Comparison of ENCODE assay signal across 1 cellular context in the genomic region with DNA sequence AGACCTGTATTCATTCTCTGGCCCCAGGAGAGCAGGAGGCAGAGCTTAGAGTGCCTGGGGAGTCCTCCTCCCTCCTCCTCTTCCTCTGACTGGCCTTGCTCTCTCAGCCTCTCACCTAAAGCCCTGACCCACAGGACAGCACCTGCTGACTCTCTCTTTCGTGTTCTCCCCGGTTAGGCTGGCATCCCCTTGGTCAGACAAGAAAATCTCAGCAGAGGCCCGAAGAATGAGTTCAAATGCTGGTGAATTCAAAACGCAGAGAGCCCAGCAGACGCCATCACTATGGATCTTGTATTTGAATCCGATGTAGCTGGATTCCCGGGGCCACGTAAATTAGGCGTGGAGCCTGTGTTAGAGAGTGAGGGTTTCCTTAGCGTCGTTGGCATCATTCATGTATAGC.
TF ChIP-seq lines count a peak whose summit lies in the region.

No MANE protein-coding gene starts in this region.

TF ChIP-seq in IMR-90, 13 proteins besides CTCF, POLR2A, EP300 and RAD21:
- TF ChIP-seq FOS (IDR thresholded peaks at IDR 0.05; ENCODE audit: low read depth, low read length) (no peak), RFX5 (IDR thresholded peaks at IDR 0.05; ENCODE audit: low read depth, low read length) (no peak), NFE2L2 (IDR thresholded peaks at IDR 0.05; ENCODE audit: low read depth, low read length) (no peak), BHLHE40 (IDR thresholded peaks at IDR 0.05; ENCODE audit: low read depth, low read length) (no peak), MAZ (IDR thresholded peaks at IDR 0.05; ENCODE audit: borderline replicate concordance, low read depth, low read length) (no peak), MAFK (IDR thresholded peaks at IDR 0.05; ENCODE audit: low read depth, low read length) (no peak), RCOR1 (IDR thresholded peaks at IDR 0.05; ENCODE audit: insufficient replicate concordance, low read length) (no peak), CEBPB (IDR thresholded peaks at IDR 0.05; ENCODE audit: low read depth, low read length) (no peak), SMC3 (IDR thresholded peaks at IDR 0.05; ENCODE audit: low read depth, low read length) (no peak)
- TF ChIP-seq, protein P1, sequence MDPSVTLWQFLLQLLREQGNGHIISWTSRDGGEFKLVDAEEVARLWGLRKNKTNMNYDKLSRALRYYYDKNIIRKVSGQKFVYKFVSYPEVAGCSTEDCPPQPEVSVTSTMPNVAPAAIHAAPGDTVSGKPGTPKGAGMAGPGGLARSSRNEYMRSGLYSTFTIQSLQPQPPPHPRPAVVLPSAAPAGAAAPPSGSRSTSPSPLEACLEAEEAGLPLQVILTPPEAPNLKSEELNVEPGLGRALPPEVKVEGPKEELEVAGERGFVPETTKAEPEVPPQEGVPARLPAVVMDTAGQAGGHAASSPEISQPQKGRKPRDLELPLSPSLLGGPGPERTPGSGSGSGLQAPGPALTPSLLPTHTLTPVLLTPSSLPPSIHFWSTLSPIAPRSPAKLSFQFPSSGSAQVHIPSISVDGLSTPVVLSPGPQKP (IDR thresholded peaks at IDR 0.05; ENCODE audit: borderline replicate concordance, low read depth, low read length), result no peak
- TF ChIP-seq, protein P2, sequence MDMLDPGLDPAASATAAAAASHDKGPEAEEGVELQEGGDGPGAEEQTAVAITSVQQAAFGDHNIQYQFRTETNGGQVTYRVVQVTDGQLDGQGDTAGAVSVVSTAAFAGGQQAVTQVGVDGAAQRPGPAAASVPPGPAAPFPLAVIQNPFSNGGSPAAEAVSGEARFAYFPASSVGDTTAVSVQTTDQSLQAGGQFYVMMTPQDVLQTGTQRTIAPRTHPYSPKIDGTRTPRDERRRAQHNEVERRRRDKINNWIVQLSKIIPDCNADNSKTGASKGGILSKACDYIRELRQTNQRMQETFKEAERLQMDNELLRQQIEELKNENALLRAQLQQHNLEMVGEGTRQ (IDR thresholded peaks at IDR 0.05; ENCODE audit: low read depth, low read length), result no peak
